ENCODE assay signal across 8 cellular contexts in the genomic region with DNA sequence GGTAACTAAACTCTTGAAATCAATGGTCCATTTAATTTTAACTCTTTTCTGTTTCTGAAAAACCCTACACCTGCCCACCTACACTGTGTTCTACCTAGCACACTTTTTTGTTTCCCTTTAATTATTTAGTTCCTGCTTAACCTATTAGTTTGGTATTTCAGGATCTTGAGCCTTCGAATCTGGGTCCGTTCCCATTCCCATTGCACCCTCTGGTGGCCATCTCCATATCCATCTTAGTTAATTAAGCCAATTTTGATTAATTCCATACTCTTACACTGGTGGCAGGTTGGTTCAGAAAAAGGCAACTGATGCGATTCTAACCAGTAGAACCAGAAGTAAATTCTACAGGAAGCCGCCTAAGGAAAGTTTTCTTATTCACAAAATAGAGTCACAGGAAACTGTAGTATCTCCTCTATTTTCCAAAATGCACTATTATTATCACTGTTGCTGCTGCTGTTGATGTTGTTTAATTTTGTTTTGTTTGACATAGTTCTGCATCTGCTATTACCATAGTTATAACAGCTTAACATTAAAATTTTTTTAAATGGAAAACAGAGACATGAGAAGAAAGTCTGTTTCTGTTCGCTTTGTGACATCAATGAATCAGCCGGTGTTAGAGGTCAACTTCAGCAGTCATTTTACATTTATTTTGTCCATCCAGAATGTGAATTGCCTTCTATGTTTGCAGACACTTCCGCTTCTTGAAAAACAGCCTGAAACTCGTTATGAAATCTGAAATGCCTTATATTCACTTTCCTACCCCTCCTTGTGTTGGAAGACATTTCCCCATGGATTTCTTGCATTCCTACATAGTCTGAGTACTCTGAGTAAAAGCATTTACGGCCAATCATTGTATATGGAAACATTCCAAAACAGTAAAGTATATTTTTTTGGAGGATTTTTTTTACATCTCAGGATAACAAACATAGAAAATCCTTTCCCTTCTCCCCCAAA.
DNase-seq lines count a peak whose midpoint lies in the region; ATAC-seq and TF ChIP-seq lines count a peak whose summit lies in the region.

No MANE protein-coding gene starts in this region.

- H2AFZ ChIP-seq in KMS-11 (ENCODE audit: low read depth), result no peak overlapping the region

- H4K20me1 ChIP-seq in KMS-11 (ENCODE audit: insufficient read depth), result no peaks in the 10 kb centered on the region

- H3K79me2 ChIP-seq in KMS-11 (ENCODE audit: insufficient read depth, low read depth), result no peaks in the 10 kb centered on the region

- no peak for TF ChIP-seq POLR2A in lower leg skin (IDR thresholded peaks at IDR 0.05)

- no peak for ATAC-seq in psoas muscle
- ATAC-seq in GM18502 (IDR thresholded peaks at IDR 0.05; ENCODE audit: poor library complexity, unreplicated experiment), result no peak
- no peak for ATAC-seq in HG03520 (IDR thresholded peaks at IDR 0.05; ENCODE audit: unreplicated experiment)

- peak; percentile 75 for TF ChIP-seq CTCF in KMS-11 (conservative IDR thresholded peaks at IDR 0.05; ENCODE audit: low read depth, low read length)
- TF ChIP-seq CTCF in psoas muscle (IDR thresholded peaks at IDR 0.05), result peak; percentile 21
- TF ChIP-seq CTCF in lower leg skin (IDR thresholded peaks at IDR 0.05), result no peak

- no peaks in the 10 kb centered on the region for H3K4me1 ChIP-seq in KMS-11 (ENCODE audit: low read depth, poor library complexity, severe bottlenecking)
- no peaks in the 10 kb centered on the region for H3K4me1 ChIP-seq in psoas muscle

- H3K36me3 ChIP-seq in KMS-11 (ENCODE audit: insufficient read depth), result no peaks in the 10 kb centered on the region
- H3K36me3 ChIP-seq in psoas muscle (ENCODE audit: insufficient read depth in 1 of 2, low read depth in 1 of 2), result no peaks in the 10 kb centered on the region

- H3K27ac ChIP-seq in KMS-11, result no peak overlapping the region
- H3K27ac ChIP-seq in psoas muscle, result no peak overlapping the region

- peak; percentile 43 for DNase-seq in DMS153 (lab: John Stamatoyannopoulos, UW)
- peak; percentile 8 for DNase-seq in RPMI7951 (ENCODE audit: low read depth)
- peak; percentile 0 for DNase-seq in fibroblast of peridontal ligament (ENCODE audit: extremely low read depth)
- DNase-seq in psoas muscle, result no peak
- DNase-seq in lower leg skin (ENCODE audit: low spot score in 2 of 2), result no peak

- intact Hi-C loops in psoas muscle (cut with DNase I), result no loop called here
- intact Hi-C loops in lower leg skin (cut with DNase I; ENCODE audit: low total_unique reads), result no loop called here

- no peak overlapping the region for H3K4me3 ChIP-seq in KMS-11 (IDR thresholded peaks at IDR 0.05; ENCODE audit: insufficient read depth, low read depth, low read length)
- no peak overlapping the region for H3K4me3 ChIP-seq in psoas muscle
- no peak overlapping the region for H3K4me3 ChIP-seq in lower leg skin (ENCODE audit: low read depth, poor library complexity, severe bottlenecking)

- H3K9me3 ChIP-seq in psoas muscle, result no peaks in the 10 kb centered on the region

- no peak overlapping the region for H3K4me2 ChIP-seq in KMS-11

- WGBS in psoas muscle, 3 donors, result 45 to 57% (median 47%) methylated on average over 9 of the region's 9 CpGs
- 39 to 41% methylated on average over 9 of the region's 9 CpGs for WGBS in lower leg skin, 2 donors

- H3K27me3 ChIP-seq in KMS-11 (ENCODE audit: insufficient read depth, low read depth) (no peaks in the 10 kb centered on the region), psoas muscle (ENCODE audit: insufficient read depth in 3 of 3, low read length in 2 of 3) (no peaks in the 10 kb centered on the region)

- no peak overlapping the region for H3K9ac ChIP-seq in KMS-11

Comparison
In these comparisons a context has a peak if more than half of its experiments do, and no peak if none do; other contexts are left out.
1. DNase-seq: peak in DMS153 (single experiment), RPMI7951 (single experiment) and fibroblast of peridontal ligament (single experiment); none in psoas muscle (0 of 2) and lower leg skin (0 of 2).
2. CTCF ChIP-seq: peak in KMS-11 (single experiment) and psoas muscle (single experiment); none in lower leg skin (0 of 3).